ENCODE assay signal across 21 cellular contexts in the genomic region with DNA sequence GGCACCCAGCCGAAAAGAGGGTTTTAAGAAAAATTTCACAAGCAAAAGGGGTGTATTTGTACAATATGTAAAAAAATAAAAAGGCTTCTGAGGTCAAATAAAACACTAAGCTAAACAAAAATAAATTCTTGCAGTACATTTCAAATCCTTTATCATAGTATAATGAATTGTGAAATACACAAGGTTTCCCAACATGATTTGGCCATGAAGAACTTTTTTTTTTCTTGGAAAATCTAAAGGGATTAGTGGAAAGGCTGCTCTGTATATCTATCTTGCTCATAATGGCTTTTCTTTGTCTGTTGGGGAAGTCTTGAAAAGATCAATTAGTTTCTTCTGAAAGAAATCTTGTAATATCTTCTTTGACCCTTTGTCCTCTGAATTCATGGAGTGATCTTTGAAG.
"Had no signal": no experiment of that assay in that cellular context is flagged by ENCODE, and none has a peak within 500 bp of the region (broad histone marks: within the 10 kb centered on the region; RNA-seq: fewer than 3 reads in every experiment).

No MANE protein-coding gene starts in this region.

- ATAC-seq: activated T-helper 17 cell treated with anti-CD3 and anti-CD28 coated beads, Interleukin-2, amount 50 U/mL, for 72 hours; left lobe of liver; natural killer cell had no signal

- H3K9me3 ChIP-seq: prostate gland, tibial artery had no signal

- H3K4me1 ChIP-seq: prostate gland had no signal

- H3K27me3 ChIP-seq: tibial artery had no signal

- H3K27ac ChIP-seq: coronary artery, epithelial cell of prostate, prostate gland, skin epidermis had no signal

- DNase-seq: activated CD4-positive, alpha-beta T cell treated with anti-CD3 and anti-CD28 coated beads, Interleukin-2, amount 50 U/mL, for 4 hours; activated CD8-positive, alpha-beta memory T cell treated with anti-CD3 and anti-CD28 coated beads for 24 hours; activated CD8-positive, alpha-beta memory T cell treated with anti-CD3 and anti-CD28 coated beads, Interleukin-2, amount 50 U/mL, for 4 hours; activated naive CD4-positive, alpha-beta T cell; activated naive CD8-positive, alpha-beta T cell treated with anti-CD3 and anti-CD28 coated beads for 36 hours; activated T-cell treated with anti-CD3 and anti-CD28 coated beads, Interleukin-2, amount 50 U/mL, for 24 hours; amygdala; cerebellar nuclear complex; endodermal cell; kidney; midbrain; natural killer cell; stimulated activated CD4-positive, alpha-beta T cell treated with anti-CD3 and anti-CD28 coated beads, Interleukin-1b, Interleukin-23, amount 100 ng/mL, for 48 hours; T-helper 9 cell; tibial artery had no signal

- H3K4me3 ChIP-seq: coronary artery, prostate gland, skin epidermis, tibial artery had no signal

- H3K36me3 ChIP-seq: prostate gland, tibial artery had no signal
